ENCODE assay signal across 28 cellular contexts in genomic region chr1:116323419-116323987, GRCh38. TPM values are rescaled to one million over a fixed set of nuclear protein-coding genes. Genes with fewer than 3 reads are reported as not detected.
A peak's percentile ranks its signal among the peaks of the same experiment; 100 is the strongest.
DNase-seq lines count a peak whose midpoint lies in the region; ATAC-seq and TF ChIP-seq lines count a peak whose summit lies in the region.
"Had no signal": no experiment of that assay in that cellular context is flagged by ENCODE, and none has a peak within 500 bp of the region (broad histone marks: within the 10 kb centered on the region; RNA-seq: fewer than 3 reads in every experiment).

No MANE protein-coding gene starts in this region.

- no peaks in the 10 kb centered on the region for H3K27me3 ChIP-seq in CD4-positive, CD25-positive, alpha-beta regulatory T cell (ENCODE audit: control insufficient read depth, insufficient read depth, low read length)
- H3K27me3 ChIP-seq in foreskin keratinocyte, result no peaks in the 10 kb centered on the region
- H3K27me3 ChIP-seq: ovary, right atrium auricular region, spleen, uterus had no signal

- H3K9me3 ChIP-seq in CD4-positive, CD25-positive, alpha-beta regulatory T cell (ENCODE audit: control insufficient read depth in 2 of 2, low read length in 2 of 2), result no peaks in the 10 kb centered on the region
- H3K9me3 ChIP-seq in mucosa of descending colon, result no peaks in the 10 kb centered on the region
- H3K9me3 ChIP-seq: left ventricle myocardium inferior, ovary, right atrium auricular region, spleen, uterus had no signal

- H3K4me3 ChIP-seq in CD4-positive, CD25-positive, alpha-beta regulatory T cell (ENCODE audit: low read depth, low read length), result peak overlapping the region; percentile 56
- no peak overlapping the region for H3K4me3 ChIP-seq in mucosa of descending colon
- H3K4me3 ChIP-seq: left ventricle myocardium inferior, ovary, right atrium auricular region, spleen, uterus had no signal

- no peak for TF ChIP-seq CTCF in mucosa of descending colon (IDR thresholded peaks at IDR 0.05)
- TF ChIP-seq CTCF in foreskin keratinocyte (conservative IDR thresholded peaks at IDR 0.05), result no peak

- ATAC-seq in CD4-positive, CD25-positive, alpha-beta regulatory T cell (ENCODE audit: low read depth in 2 of 2), result no peak
- ATAC-seq in mucosa of descending colon (peak; percentile 74), foreskin keratinocyte (no peak)
- ATAC-seq: activated T-cell treated with anti-CD3 and anti-CD28 coated beads, Interleukin-2, amount 50 U/mL, for 72 hours; stimulated activated memory B cell treated with anti-CD40 and anti-IgM and Interleukin-4, amounts not matched to agents 10 μg/mL and 1 μg/mL and 100 μg/mL, for 72 hours had no signal

- H3K4me1 Mint-ChIP-seq in CD4-positive, CD25-positive, alpha-beta regulatory T cell, result peaks cover 37 to 86% (median 63%) of the 10 kb centered on the region in 4 donors
- peaks cover 37% of the 10 kb centered on the region for H3K4me1 Mint-ChIP-seq in activated T-helper 2 cell treated with anti-CD3 and anti-CD28 coated beads, Interferon-gamma antibody, Interleukin-2, Interleukin-4, amounts not matched to agents 10 μg/mL and 5 μg/mL and 100 μg/mL, durations not matched to agents 14 hours and 24 hours and 36 hours (ENCODE audit: low read depth)

- no peaks in the 10 kb centered on the region for H3K36me3 ChIP-seq in CD4-positive, CD25-positive, alpha-beta regulatory T cell (ENCODE audit: control insufficient read depth, insufficient read depth, low read length)
- no peaks in the 10 kb centered on the region for H3K36me3 ChIP-seq in mucosa of descending colon (ENCODE audit: low read depth)
- H3K36me3 ChIP-seq: left ventricle myocardium inferior, ovary, right atrium auricular region, spleen, uterus had no signal

- H3K4me1 ChIP-seq in CD4-positive, CD25-positive, alpha-beta regulatory T cell (ENCODE audit: control insufficient read depth, insufficient read depth, low read length, poor library complexity, severe bottlenecking), result peaks cover 73% of the 10 kb centered on the region
- peaks cover 46% of the 10 kb centered on the region for H3K4me1 ChIP-seq in mucosa of descending colon (ENCODE audit: low read depth)
- no peaks in the 10 kb centered on the region for H3K4me1 ChIP-seq in foreskin keratinocyte
- H3K4me1 ChIP-seq: left ventricle myocardium inferior, right atrium auricular region, uterus had no signal

- DNase-seq in CD4-positive, CD25-positive, alpha-beta regulatory T cell, result no peak
- DNase-seq in DMS153 treated with DMSO at 0.1 percent for 48 hours (lab: John Stamatoyannopoulos, UW; ENCODE audit: unreplicated experiment), result peak; percentile 44
- DNase-seq in NCI-H748 treated with DMSO at 0.1 percent for 48 hours (lab: John Stamatoyannopoulos, UW), result peak; percentile 60
- no peak for DNase-seq in mucosa of descending colon
- DNase-seq in NCI-H1930 (lab: John Stamatoyannopoulos, UW), result no peak
- no peak for DNase-seq in activated T-helper 2 cell treated with anti-CD3 and anti-CD28 coated beads, Interferon-gamma antibody, Interleukin-2, Interleukin-4, amounts not matched to agents 10 μg/mL and 5 μg/mL and 100 μg/mL, durations not matched to agents 14 hours and 24 hours and 36 hours (ENCODE audit: low spot score)
- no peak for DNase-seq in foreskin keratinocyte
- DNase-seq in stimulated activated CD8-positive, alpha-beta memory T cell treated with anti-CD3 and anti-CD28 coated beads, Interleukin-4, amount 100 ng/mL, for 48 hours, result no peak
- DNase-seq: activated CD4-positive, alpha-beta T cell treated with anti-CD3 and anti-CD28 coated beads for 4 hours; activated T-cell treated with anti-CD3 and anti-CD28 coated beads, Interleukin-2, amount 50 U/mL, for 72 hours; central memory CD4-positive, alpha-beta T cell; DMS79; GF-D8; GOT3; left ventricle myocardium inferior; NCI-H187; NCI-H524; nephron progenitor cell; ovary; RPMI8226; spleen; stimulated activated CD4-positive, alpha-beta T cell treated with anti-CD3 and anti-CD28 coated beads, Interleukin-2, amount 100 ng/mL, for 48 hours; T-helper 2 cell; uterus had no signal

- peaks cover 8% of the 10 kb centered on the region for H3K27me3 Mint-ChIP-seq in CD4-positive, CD25-positive, alpha-beta regulatory T cell
- no peaks in the 10 kb centered on the region for H3K27me3 Mint-ChIP-seq in activated T-helper 2 cell treated with anti-CD3 and anti-CD28 coated beads, Interferon-gamma antibody, Interleukin-2, Interleukin-4, amounts not matched to agents 10 μg/mL and 5 μg/mL and 100 μg/mL, durations not matched to agents 14 hours and 24 hours and 36 hours (ENCODE audit: low read depth)
- H3K27me3 Mint-ChIP-seq: activated naive CD8-positive, alpha-beta T cell; stimulated activated memory B cell treated with anti-CD40 and anti-IgM and Interleukin-4, amounts not matched to agents 10 μg/mL and 1 μg/mL and 100 μg/mL, for 72 hours had no signal

- peak overlapping the region; percentile 93 to 97 (median 94) for H3K27ac Mint-ChIP-seq in CD4-positive, CD25-positive, alpha-beta regulatory T cell
- no peak overlapping the region for H3K27ac Mint-ChIP-seq in activated T-helper 2 cell treated with anti-CD3 and anti-CD28 coated beads, Interferon-gamma antibody, Interleukin-2, Interleukin-4, amounts not matched to agents 10 μg/mL and 5 μg/mL and 100 μg/mL, durations not matched to agents 14 hours and 24 hours and 36 hours
- H3K27ac Mint-ChIP-seq: activated T-cell treated with anti-CD3 and anti-CD28 coated beads, Interleukin-2, amount 50 U/mL, for 72 hours; nephron progenitor cell; stimulated activated memory B cell treated with anti-CD40 and anti-IgM and Interleukin-4, amounts not matched to agents 10 μg/mL and 1 μg/mL and 100 μg/mL, for 72 hours had no signal

- H3K9me3 Mint-ChIP-seq in CD4-positive, CD25-positive, alpha-beta regulatory T cell, result no peaks in the 10 kb centered on the region
- no peaks in the 10 kb centered on the region for H3K9me3 Mint-ChIP-seq in activated T-helper 2 cell treated with anti-CD3 and anti-CD28 coated beads, Interferon-gamma antibody, Interleukin-2, Interleukin-4, amounts not matched to agents 10 μg/mL and 5 μg/mL and 100 μg/mL, durations not matched to agents 14 hours and 24 hours and 36 hours
- H3K9me3 Mint-ChIP-seq: activated T-cell treated with anti-CD3 and anti-CD28 coated beads, Interleukin-2, amount 50 U/mL, for 72 hours; nephron progenitor cell; stimulated activated memory B cell treated with anti-CD40 and anti-IgM and Interleukin-4, amounts not matched to agents 10 μg/mL and 1 μg/mL and 100 μg/mL, for 72 hours had no signal

- peaks cover 3% of the 10 kb centered on the region for H3K36me3 Mint-ChIP-seq in CD4-positive, CD25-positive, alpha-beta regulatory T cell
- no peaks in the 10 kb centered on the region for H3K36me3 Mint-ChIP-seq in activated T-helper 2 cell treated with anti-CD3 and anti-CD28 coated beads, Interferon-gamma antibody, Interleukin-2, Interleukin-4, amounts not matched to agents 10 μg/mL and 5 μg/mL and 100 μg/mL, durations not matched to agents 14 hours and 24 hours and 36 hours (ENCODE audit: low read depth)
- H3K36me3 Mint-ChIP-seq: activated naive CD8-positive, alpha-beta T cell; stimulated activated memory B cell treated with anti-CD40 and anti-IgM and Interleukin-4, amounts not matched to agents 10 μg/mL and 1 μg/mL and 100 μg/mL, for 72 hours had no signal

- peak overlapping the region; percentile 77 for H3K27ac ChIP-seq in CD4-positive, CD25-positive, alpha-beta regulatory T cell (ENCODE audit: insufficient read depth, low read length, poor library complexity, severe bottlenecking)
- H3K27ac ChIP-seq in foreskin keratinocyte, result no peak overlapping the region
- H3K27ac ChIP-seq: KMS-11, left ventricle myocardium inferior, ovary, right atrium auricular region, uterus had no signal

- H3K4me3 Mint-ChIP-seq in CD4-positive, CD25-positive, alpha-beta regulatory T cell, result peak overlapping the region in 3 of 4 donors; percentile 1 to 63 (median 30)
- no peak overlapping the region for H3K4me3 Mint-ChIP-seq in activated T-helper 2 cell treated with anti-CD3 and anti-CD28 coated beads, Interferon-gamma antibody, Interleukin-2, Interleukin-4, amounts not matched to agents 10 μg/mL and 5 μg/mL and 100 μg/mL, durations not matched to agents 14 hours and 24 hours and 36 hours (ENCODE audit: low read depth)
- H3K4me3 Mint-ChIP-seq: nephron progenitor cell; stimulated activated memory B cell treated with anti-CD40 and anti-IgM and Interleukin-4, amounts not matched to agents 10 μg/mL and 1 μg/mL and 100 μg/mL, for 72 hours had no signal

- intact Hi-C loops in mucosa of descending colon (cut with DNase I, micrococcal nuclease), result loop anchor here in 1 of 2 donors (5.0 kb wide), 1 partner anchor 159 kb away; no protein-coding TSS in a partner anchor
- intact Hi-C loops in activated T-helper 2 cell treated with anti-CD3 and anti-CD28 coated beads, Interferon-gamma antibody, Interleukin-2, Interleukin-4, amounts not matched to agents 10 μg/mL and 5 μg/mL and 100 μg/mL, durations not matched to agents 14 hours and 24 hours and 36 hours (cut with micrococcal nuclease), result no loop called here

RNA-seq across cellular contexts. Expression of gene ATP1A1, which starts 49.5 kb away (rescaled TPM):
- 228 TPM for total RNA-seq in CD4-positive, CD25-positive, alpha-beta regulatory T cell
- polyA plus RNA-seq in CD4-positive, CD25-positive, alpha-beta regulatory T cell, result 10 to 100 TPM; 52.4 to 63.8 (median 58.8) TPM
- 1,000 to 10,000 TPM; 1,136 to 3,461 (median 1,634) TPM for total RNA-seq in mucosa of descending colon
- total RNA-seq in activated T-helper 2 cell treated with anti-CD3 and anti-CD28 coated beads, Interferon-gamma antibody, Interleukin-2, Interleukin-4, amounts not matched to agents 10 μg/mL and 5 μg/mL and 100 μg/mL, durations not matched to agents 14 hours and 24 hours and 36 hours, result 196 and 200 TPM in 2 replicates
- 141 and 174 TPM in 2 replicates for total RNA-seq in foreskin keratinocyte
- polyA plus RNA-seq in foreskin keratinocyte, result 124 and 152 TPM in 2 replicates

Comparison
In these comparisons a context has a peak if more than half of its experiments do, and no peak if none do; other contexts are left out.
1. DNase-seq: peak in DMS153 treated with DMSO at 0.1 percent for 48 hours (single experiment) and NCI-H748 treated with DMSO at 0.1 percent for 48 hours (single experiment); none in CD4-positive, CD25-positive, alpha-beta regulatory T cell (0 of 3), mucosa of descending colon (0 of 3), NCI-H1930 (0 of 2), activated T-helper 2 cell treated with anti-CD3 and anti-CD28 coated beads, Interferon-gamma antibody, Interleukin-2, Interleukin-4, amounts not matched to agents 10 μg/mL and 5 μg/mL and 100 μg/mL, durations not matched to agents 14 hours and 24 hours and 36 hours (single experiment), foreskin keratinocyte (0 of 2) and stimulated activated CD8-positive, alpha-beta memory T cell treated with anti-CD3 and anti-CD28 coated beads, Interleukin-4, amount 100 ng/mL, for 48 hours (single experiment).